Comparison of ENCODE assay signal across 1 cellular context in genomic region chr12:123223241-123223668, GRCh38.
TF ChIP-seq lines count a peak whose summit lies in the region.

No MANE protein-coding gene starts in this region.

TF ChIP-seq in K562, 482 proteins besides CTCF, POLR2A, EP300 and RAD21 (continued from another document):
- TF ChIP-seq, protein P1, sequence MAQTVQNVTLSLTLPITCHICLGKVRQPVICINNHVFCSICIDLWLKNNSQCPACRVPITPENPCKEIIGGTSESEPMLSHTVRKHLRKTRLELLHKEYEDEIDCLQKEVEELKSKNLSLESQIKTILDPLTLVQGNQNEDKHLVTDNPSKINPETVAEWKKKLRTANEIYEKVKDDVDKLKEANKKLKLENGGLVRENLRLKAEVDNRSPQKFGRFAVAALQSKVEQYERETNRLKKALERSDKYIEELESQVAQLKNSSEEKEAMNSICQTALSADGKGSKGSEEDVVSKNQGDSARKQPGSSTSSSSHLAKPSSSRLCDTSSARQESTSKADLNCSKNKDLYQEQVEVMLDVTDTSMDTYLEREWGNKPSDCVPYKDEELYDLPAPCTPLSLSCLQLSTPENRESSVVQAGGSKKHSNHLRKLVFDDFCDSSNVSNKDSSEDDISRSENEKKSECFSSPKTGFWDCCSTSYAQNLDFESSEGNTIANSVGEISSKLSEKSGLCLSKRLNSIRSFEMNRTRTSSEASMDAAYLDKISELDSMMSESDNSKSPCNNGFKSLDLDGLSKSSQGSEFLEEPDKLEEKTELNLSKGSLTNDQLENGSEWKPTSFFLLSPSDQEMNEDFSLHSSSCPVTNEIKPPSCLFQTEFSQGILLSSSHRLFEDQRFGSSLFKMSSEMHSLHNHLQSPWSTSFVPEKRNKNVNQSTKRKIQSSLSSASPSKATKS (CRISPR knock-in tag; IDR thresholded peaks at IDR 0.05) = no peak
